ENCODE assay signal across 8 cellular contexts in genomic region chr4:23614284-23614892, GRCh38.
A peak's percentile ranks its signal among the peaks of the same experiment; 100 is the strongest.
DNase-seq lines count a peak whose midpoint lies in the region; ATAC-seq, FAIRE-seq and TF ChIP-seq lines count a peak whose summit lies in the region.
"Had no signal": no experiment of that assay in that cellular context is flagged by ENCODE, and none has a peak within 500 bp of the region (broad histone marks: within the 10 kb centered on the region; RNA-seq: fewer than 3 reads in every experiment).

No MANE protein-coding gene starts in this region.

- H3K4me3 Mint-ChIP-seq in astrocyte (ENCODE audit: unreplicated experiment): no peak overlapping the region
- no peak overlapping the region for H3K4me3 Mint-ChIP-seq in stimulated activated memory B cell treated with anti-CD40 and anti-IgM and Interleukin-4, amounts not matched to agents 10 μg/mL and 1 μg/mL and 100 μg/mL, for 72 hours
- H3K4me3 Mint-ChIP-seq: memory B cell had no signal

- H3K9ac ChIP-seq in astrocyte (ENCODE audit: low read length) (no peak overlapping the region), mesenchymal stem cell (ENCODE audit: low read length) (no peak overlapping the region)

- ATAC-seq in GM21526 (IDR thresholded peaks at IDR 0.05; ENCODE audit: low FRiP score, unreplicated experiment): no peak
- no peak for ATAC-seq in HG03439 (IDR thresholded peaks at IDR 0.05; ENCODE audit: unreplicated experiment)
- ATAC-seq in stimulated activated memory B cell treated with anti-CD40 and anti-IgM and Interleukin-4, amounts not matched to agents 10 μg/mL and 1 μg/mL and 100 μg/mL, for 72 hours: no peak

- H2AK5ac ChIP-seq in mesenchymal stem cell (ENCODE audit: low read length, severe bottlenecking): no peak overlapping the region

- H3K4me2 ChIP-seq in astrocyte (ENCODE audit: low read length) (no peak overlapping the region), mesenchymal stem cell (ENCODE audit: low read length, poor library complexity, severe bottlenecking) (no peak overlapping the region)

- H2AFZ ChIP-seq in astrocyte (ENCODE audit: low read depth, low read length): peak overlapping the region; percentile 32
- H2AFZ ChIP-seq in mesenchymal stem cell (ENCODE audit: low read depth, low read length): no peak overlapping the region

- no peaks in the 10 kb centered on the region for H3K27me3 ChIP-seq in astrocyte (ENCODE audit: insufficient read depth, low read length)
- H3K27me3 ChIP-seq in mesenchymal stem cell (ENCODE audit: control insufficient read depth in 1 of 2, insufficient read depth in 1 of 2, low read length in 2 of 2): no peaks in the 10 kb centered on the region

- H2BK120ac ChIP-seq in mesenchymal stem cell (ENCODE audit: low read depth, low read length): no peak overlapping the region

- no peaks in the 10 kb centered on the region for H3K79me1 ChIP-seq in mesenchymal stem cell (replicated peaks; ENCODE audit: low read length, poor library complexity, severe bottlenecking)

- in situ Hi-C loops in GM13977 (cut with MboI; ENCODE audit: low pct_unique_long_range_greater_than_20kb, low sequenced_read_pairs, unreplicated experiment): no loop called here

- TF ChIP-seq CTCF in GM13977 (IDR thresholded peaks at IDR 0.05; ENCODE audit: extremely low read depth, insufficient read depth, missing control alignments): peak; percentile 38
- TF ChIP-seq CTCF in LNCaP clone FGC (IDR thresholded peaks at IDR 0.05; ENCODE audit: control insufficient read depth, extremely low read depth, insufficient read depth): peak; percentile 63
- peak; percentile 16 for TF ChIP-seq CTCF in astrocyte (IDR thresholded peaks at IDR 0.05; ENCODE audit: insufficient read depth, low read depth, low read length)

- H3K4me3 ChIP-seq in LNCaP clone FGC (ENCODE audit: low read depth, low read length) (no peak overlapping the region), astrocyte (ENCODE audit: insufficient read depth, low read depth, low read length) (no peak overlapping the region), mesenchymal stem cell (ENCODE audit: insufficient read depth in 1 of 2, low read depth in 1 of 2, low read length in 2 of 2) (no peak overlapping the region)

- DNase-seq in GM13977 (ENCODE audit: low spot score): no peak
- peak; percentile 44 for DNase-seq in LNCaP clone FGC (ENCODE audit: low read depth)
- DNase-seq in astrocyte (ENCODE audit: low read depth): peak; percentile 51
- DNase-seq in mesenchymal stem cell: peak; percentile 18

- no peaks in the 10 kb centered on the region for H3K27me3 Mint-ChIP-seq in astrocyte (ENCODE audit: low read depth, unreplicated experiment)
- H3K27me3 Mint-ChIP-seq in stimulated activated memory B cell treated with anti-CD40 and anti-IgM and Interleukin-4, amounts not matched to agents 10 μg/mL and 1 μg/mL and 100 μg/mL, for 72 hours: no peaks in the 10 kb centered on the region
- H3K27me3 Mint-ChIP-seq: memory B cell had no signal

- H3K79me2 ChIP-seq in astrocyte (ENCODE audit: insufficient read depth, low read length): no peaks in the 10 kb centered on the region

- peak overlapping the region; percentile 41 for H4K8ac ChIP-seq in mesenchymal stem cell (ENCODE audit: low read length)

- no peaks in the 10 kb centered on the region for H3K36me3 Mint-ChIP-seq in astrocyte (ENCODE audit: low read depth, unreplicated experiment)
- no peaks in the 10 kb centered on the region for H3K36me3 Mint-ChIP-seq in stimulated activated memory B cell treated with anti-CD40 and anti-IgM and Interleukin-4, amounts not matched to agents 10 μg/mL and 1 μg/mL and 100 μg/mL, for 72 hours
- H3K36me3 Mint-ChIP-seq: memory B cell had no signal

- H3K4me1 Mint-ChIP-seq in astrocyte (ENCODE audit: low read depth, unreplicated experiment): no peaks in the 10 kb centered on the region
- no peaks in the 10 kb centered on the region for H3K4me1 Mint-ChIP-seq in stimulated activated memory B cell treated with anti-CD40 and anti-IgM and Interleukin-4, amounts not matched to agents 10 μg/mL and 1 μg/mL and 100 μg/mL, for 72 hours
- H3K4me1 Mint-ChIP-seq: memory B cell had no signal

- no peak overlapping the region for H3K18ac ChIP-seq in mesenchymal stem cell (ENCODE audit: low read depth in 1 of 2, low read length in 2 of 2)

- no peaks in the 10 kb centered on the region for H3K9me3 Mint-ChIP-seq in astrocyte (ENCODE audit: unreplicated experiment)
- H3K9me3 Mint-ChIP-seq in stimulated activated memory B cell treated with anti-CD40 and anti-IgM and Interleukin-4, amounts not matched to agents 10 μg/mL and 1 μg/mL and 100 μg/mL, for 72 hours: no peaks in the 10 kb centered on the region
- H3K9me3 Mint-ChIP-seq: memory B cell had no signal

- H2BK15ac ChIP-seq in mesenchymal stem cell (ENCODE audit: low read depth, poor library complexity, severe bottlenecking): no peak overlapping the region

- no peak for FAIRE-seq in astrocyte (lab: Jason Lieb, UNC)

- H3K14ac ChIP-seq in mesenchymal stem cell (ENCODE audit: low read length in 2 of 2): no peak overlapping the region

- no peak overlapping the region for H3K27ac ChIP-seq in astrocyte (ENCODE audit: low read depth, low read length)
- no peak overlapping the region for H3K27ac ChIP-seq in mesenchymal stem cell (ENCODE audit: low read length, poor library complexity, severe bottlenecking)

- no peak overlapping the region for H2BK12ac ChIP-seq in mesenchymal stem cell (ENCODE audit: low read length in 2 of 2)

- WGBS in mesenchymal stem cell: 82% methylated on average over 1 of the region's 6 CpGs

- H3K27ac Mint-ChIP-seq in astrocyte (ENCODE audit: unreplicated experiment): no peak overlapping the region
- H3K27ac Mint-ChIP-seq in stimulated activated memory B cell treated with anti-CD40 and anti-IgM and Interleukin-4, amounts not matched to agents 10 μg/mL and 1 μg/mL and 100 μg/mL, for 72 hours: no peak overlapping the region
- H3K27ac Mint-ChIP-seq: memory B cell had no signal

- no peaks in the 10 kb centered on the region for H4K20me1 ChIP-seq in astrocyte (ENCODE audit: insufficient read depth, low read length)

- no peak overlapping the region for H3K23ac ChIP-seq in mesenchymal stem cell (ENCODE audit: low read length in 2 of 2)

- H3K36me3 ChIP-seq in astrocyte (ENCODE audit: insufficient read depth, low read length): no peaks in the 10 kb centered on the region
- H3K36me3 ChIP-seq in mesenchymal stem cell (ENCODE audit: control insufficient read depth in 1 of 2, insufficient read depth in 2 of 2, low read depth in 1 of 2, low read length in 2 of 2): no peaks in the 10 kb centered on the region

- H3K9me3 ChIP-seq in astrocyte (ENCODE audit: insufficient read depth, low read depth, low read length) (no peaks in the 10 kb centered on the region), mesenchymal stem cell (ENCODE audit: control insufficient read depth, low read length) (no peaks in the 10 kb centered on the region)

- H3K4ac ChIP-seq in mesenchymal stem cell (ENCODE audit: low read depth in 1 of 2, low read length in 2 of 2): no peak overlapping the region

- H3K4me1 ChIP-seq in astrocyte (ENCODE audit: insufficient read depth, low read length): no peaks in the 10 kb centered on the region
- H3K4me1 ChIP-seq in mesenchymal stem cell (ENCODE audit: control insufficient read depth, insufficient read depth, low read depth, low read length): no peaks in the 10 kb centered on the region

- no peak overlapping the region for H4K91ac ChIP-seq in mesenchymal stem cell (ENCODE audit: low read length)

- no peak overlapping the region for H2BK5ac ChIP-seq in mesenchymal stem cell (ENCODE audit: low read depth, low read length, poor library complexity, severe bottlenecking)
